ENCODE assay signal across 1 cellular context in genomic region chr6:155881845-155882526, GRCh38.
TF ChIP-seq lines count a peak whose summit lies in the region.

No MANE protein-coding gene starts in this region.

TF ChIP-seq in SK-N-SH treated with all-trans-retinoic acid at 6 μM for 48 hours, 23 proteins besides CTCF, POLR2A, EP300 and RAD21 (continued from another document):
- TF ChIP-seq, protein P1, sequence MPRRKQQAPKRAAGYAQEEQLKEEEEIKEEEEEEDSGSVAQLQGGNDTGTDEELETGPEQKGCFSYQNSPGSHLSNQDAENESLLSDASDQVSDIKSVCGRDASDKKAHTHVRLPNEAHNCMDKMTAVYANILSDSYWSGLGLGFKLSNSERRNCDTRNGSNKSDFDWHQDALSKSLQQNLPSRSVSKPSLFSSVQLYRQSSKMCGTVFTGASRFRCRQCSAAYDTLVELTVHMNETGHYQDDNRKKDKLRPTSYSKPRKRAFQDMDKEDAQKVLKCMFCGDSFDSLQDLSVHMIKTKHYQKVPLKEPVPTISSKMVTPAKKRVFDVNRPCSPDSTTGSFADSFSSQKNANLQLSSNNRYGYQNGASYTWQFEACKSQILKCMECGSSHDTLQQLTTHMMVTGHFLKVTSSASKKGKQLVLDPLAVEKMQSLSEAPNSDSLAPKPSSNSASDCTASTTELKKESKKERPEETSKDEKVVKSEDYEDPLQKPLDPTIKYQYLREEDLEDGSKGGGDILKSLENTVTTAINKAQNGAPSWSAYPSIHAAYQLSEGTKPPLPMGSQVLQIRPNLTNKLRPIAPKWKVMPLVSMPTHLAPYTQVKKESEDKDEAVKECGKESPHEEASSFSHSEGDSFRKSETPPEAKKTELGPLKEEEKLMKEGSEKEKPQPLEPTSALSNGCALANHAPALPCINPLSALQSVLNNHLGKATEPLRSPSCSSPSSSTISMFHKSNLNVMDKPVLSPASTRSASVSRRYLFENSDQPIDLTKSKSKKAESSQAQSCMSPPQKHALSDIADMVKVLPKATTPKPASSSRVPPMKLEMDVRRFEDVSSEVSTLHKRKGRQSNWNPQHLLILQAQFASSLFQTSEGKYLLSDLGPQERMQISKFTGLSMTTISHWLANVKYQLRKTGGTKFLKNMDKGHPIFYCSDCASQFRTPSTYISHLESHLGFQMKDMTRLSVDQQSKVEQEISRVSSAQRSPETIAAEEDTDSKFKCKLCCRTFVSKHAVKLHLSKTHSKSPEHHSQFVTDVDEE (CRISPR knock-in tag; IDR thresholded peaks at IDR 0.05) = no peak
- TF ChIP-seq ZNF565 (CRISPR knock-in tag; conservative IDR thresholded peaks at IDR 0.05; ENCODE audit: low read depth) (no peak), BACH2 (CRISPR knock-in tag; IDR thresholded peaks at IDR 0.05; ENCODE audit: borderline replicate concordance) (no peak), ZFP3 (CRISPR knock-in tag; IDR thresholded peaks at IDR 0.05) (no peak), TOX (CRISPR knock-in tag; IDR thresholded peaks at IDR 0.05; ENCODE audit: borderline replicate concordance) (no peak), SNAI2 (CRISPR knock-in tag; IDR thresholded peaks at IDR 0.05) (no peak)
